Comparison of ENCODE assay signal across 8 cellular contexts in the genomic region with DNA sequence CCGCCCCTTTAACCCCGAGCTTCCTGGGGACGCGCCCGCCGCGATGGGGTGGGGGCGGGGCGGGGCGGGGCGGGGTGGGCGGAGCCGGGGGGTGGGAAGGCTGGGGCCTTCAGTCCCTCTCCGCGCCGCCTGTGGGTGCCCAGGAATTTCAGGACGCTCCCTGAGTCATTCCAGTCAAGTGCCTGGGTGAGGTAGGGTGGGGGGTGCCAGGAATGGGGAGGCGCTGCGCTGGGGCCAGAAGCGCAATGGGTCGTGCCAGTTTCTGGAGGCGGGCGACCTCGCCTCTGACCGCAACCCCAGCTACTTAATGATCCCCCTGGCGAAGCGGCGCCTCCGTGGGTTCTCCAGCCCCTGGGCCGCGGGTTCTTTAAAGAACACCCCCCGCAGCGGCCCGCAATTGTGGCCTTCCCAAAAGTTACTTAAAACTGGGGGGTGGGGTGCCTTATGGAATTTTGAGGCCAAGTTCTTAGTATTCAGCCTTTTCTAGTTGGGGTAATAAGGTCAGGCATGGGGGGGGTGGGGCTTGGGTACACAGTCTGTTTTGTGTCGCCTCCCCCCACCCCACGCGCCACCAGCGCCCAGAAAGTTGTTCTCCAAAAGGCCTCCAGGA. TPM values are rescaled to one million over a fixed set of nuclear protein-coding genes. Genes with fewer than 3 reads are reported as not detected.
DNase-seq lines count a peak whose midpoint lies in the region; ATAC-seq and TF ChIP-seq lines count a peak whose summit lies in the region.

No MANE protein-coding gene starts in this region.

- H3K9ac ChIP-seq in PC-3 (ENCODE audit: low read length): no peak overlapping the region
- H3K9ac ChIP-seq in iPS-15b (ENCODE audit: low read depth, low read length): peak overlapping the region; percentile 54

- peaks cover 37% of the 10 kb centered on the region for H3K79me2 ChIP-seq in PC-3 (ENCODE audit: low read length)

- H3K4me2 ChIP-seq in PC-3 (ENCODE audit: low read length): peak overlapping the region; percentile 89

- DNase-seq in COR-L47 (lab: John Stamatoyannopoulos, UW): peak; percentile 65
- peak; percentile 44 to 78 for DNase-seq in HL-60 (ENCODE audit: low read depth in 1 of 2, low spot score in 1 of 2)
- peak; percentile 88 for DNase-seq in PC-3
- peak; percentile 97 for DNase-seq in astrocyte of the hippocampus (ENCODE audit: low read depth, low spot score)
- no peak for DNase-seq in NCI-H187 treated with DMSO at 0.1 percent for 48 hours (lab: John Stamatoyannopoulos, UW)
- no peak for DNase-seq in superior temporal gyrus (ENCODE audit: extremely low spot score)

- peaks cover 21% of the 10 kb centered on the region for H4K20me1 ChIP-seq in PC-3 (ENCODE audit: low read length)

- peaks cover 5% of the 10 kb centered on the region for H3F3A ChIP-seq in PC-3 (ENCODE audit: low read length, unreplicated experiment)

- CTCF ChIA-PET in PC-3 (lab: Charles Lee): interaction anchor here (0.6 to 1.4 kb wide), 4 partner anchors 97 to 507 kb away, joined by 4 to 9 read pairs (median 4); no protein-coding TSS in a partner anchor

- H3K9me2 ChIP-seq in PC-3 (replicated peaks; ENCODE audit: low read length): no peaks in the 10 kb centered on the region

- TSS peak; percentile 87 for BruUV-seq in PC-3 (replicated peaks; lab: Mats Ljungman, UMichigan)

- peak overlapping the region; percentile 64 for H3K4me3 ChIP-seq in HL-60 (replicated peaks; ENCODE audit: insufficient read depth, low read length)
- H3K4me3 ChIP-seq in PC-3 (ENCODE audit: low read length): peak overlapping the region; percentile 87
- peak overlapping the region; percentile 82 for H3K4me3 ChIP-seq in iPS-15b (ENCODE audit: low read depth, low read length)
- H3K4me3 ChIP-seq in skin epidermis: peak overlapping the region; percentile 22 to 71 (median 59)

- TF ChIP-seq CTCF in HL-60 (IDR thresholded peaks at IDR 0.05; ENCODE audit: insufficient read depth, low read length): no peak
- no peak for TF ChIP-seq CTCF in PC-3 (conservative IDR thresholded peaks at IDR 0.05; ENCODE audit: low read depth, low read length)

- ATAC-seq in PC-3: peak; percentile 39

- intact Hi-C loops in PC-3 (cut with micrococcal nuclease): loop anchor here (10.0 kb wide), 1 partner anchor 217 kb away; no protein-coding TSS in a partner anchor

- H3K9me3 ChIP-seq in PC-3 (ENCODE audit: low read length) (no peaks in the 10 kb centered on the region), iPS-15b (ENCODE audit: control insufficient read depth, insufficient read depth, low read length) (no peaks in the 10 kb centered on the region)

- peaks cover 33% of the 10 kb centered on the region for H3K4me1 ChIP-seq in PC-3 (ENCODE audit: insufficient read depth, low read length)
- peaks cover 25% of the 10 kb centered on the region for H3K4me1 ChIP-seq in iPS-15b (ENCODE audit: control insufficient read depth, insufficient read depth, low read length)

- POLR2A ChIA-PET in PC-3 (lab: Charles Lee; ENCODE audit: unreplicated experiment): interaction anchor here (0.6 kb wide), 1 partner anchor 37 kb away, joined by 6 read pairs; no protein-coding TSS in a partner anchor

- H3K27ac ChIP-seq in HL-60 (replicated peaks): peak overlapping the region; percentile 97
- H3K27ac ChIP-seq in PC-3 (ENCODE audit: low read length): peak overlapping the region; percentile 32
- peak overlapping the region in 20 of 21 experiments; percentile 12 to 93 (median 82) for H3K27ac ChIP-seq in skin epidermis

- H3K36me3 ChIP-seq in PC-3 (ENCODE audit: low read depth, low read length) (peaks cover 3% of the 10 kb centered on the region; the same call in 1 of the 2 replicates), iPS-15b (ENCODE audit: control insufficient read depth, insufficient read depth, low read length) (peaks cover 11% of the 10 kb centered on the region)

- H3K27me3 ChIP-seq in HL-60 (ENCODE audit: insufficient read depth, poor library complexity, severe bottlenecking): no peaks in the 10 kb centered on the region
- H3K27me3 ChIP-seq in PC-3 (ENCODE audit: low read length): no peaks in the 10 kb centered on the region
- no peaks in the 10 kb centered on the region for H3K27me3 ChIP-seq in iPS-15b (ENCODE audit: control insufficient read depth, insufficient read depth, low read length)

- 0 out of 2 replicates have a peak overlapping the region, but pooled peaks have one; percentile 9 for H2AFZ ChIP-seq in PC-3 (ENCODE audit: low read length)

RNA-seq across cellular contexts. Expression of a gene that starts 0.8 kb away (rescaled TPM):
- 38.4 and 60.8 TPM in 2 replicates for total RNA-seq in PC-3 (2014; rRNA removed)

Comparison
In these comparisons a context has a peak if more than half of its experiments do, and no peak if none do; other contexts are left out.
1. DNase-seq: peak in COR-L47 (single experiment), HL-60 (2 of 2), PC-3 (single experiment) and astrocyte of the hippocampus (single experiment); none in NCI-H187 treated with DMSO at 0.1 percent for 48 hours (single experiment) and superior temporal gyrus (single experiment).
2. H3K27ac ChIP-seq: peak in every context shown above with its lines; median percentile 97 in HL-60; 82 in skin epidermis; 32 in PC-3.
3. Peak in every context shown above with its lines, with median percentiles within 50 percentile points of each other: H3K4me3 ChIP-seq.